In genomic region chr12:69604275-69604674, GRCh38 we compare ENCODE assay signal across 19 cellular contexts. TPM values are rescaled to one million over a fixed set of nuclear protein-coding genes. Genes with fewer than 3 reads are reported as not detected.
"Had no signal": no experiment of that assay in that cellular context is flagged by ENCODE, and none has a peak within 500 bp of the region (broad histone marks: within the 10 kb centered on the region; RNA-seq: fewer than 3 reads in every experiment).

No MANE protein-coding gene starts in this region.

RNA-seq across cellular contexts. Expression of gene LRRC10, which starts 6.4 kb away (rescaled TPM):
- total RNA-seq: activated naive CD4-positive, alpha-beta T cell treated with anti-CD3 and anti-CD28 coated beads for 36 hours; activated naive CD4-positive, alpha-beta T cell treated with anti-CD3 and anti-CD28 coated beads, Interleukin-2, amount 50 U/mL, for 72 hours; activated naive CD8-positive, alpha-beta T cell treated with anti-CD3 and anti-CD28 coated beads for 36 hours; activated naive CD8-positive, alpha-beta T cell treated with anti-CD3 and anti-CD28 coated beads, Interleukin-2, amount 10 ng/mL, durations not matched to agents 7 days and 5 days; activated T-cell treated with anti-CD3 and anti-CD28 coated beads, Interleukin-2, amount 50 U/mL, for 4 hours; activated T-cell treated with anti-CD3 and anti-CD28 coated beads, Interleukin-2, amount 50 U/mL, for 72 hours; activated T-helper 1 cell treated with anti-CD3 and anti-CD28 coated beads, Interleukin-12 subunit alpha, Interleukin-12 subunit beta, Interleukin-2, Interleukin-4 antibody, amounts not matched to agents 30 ng/mL and 10 ng/mL and 1 ng/mL, durations not matched to agents 14 hours and 24 hours and 36 hours; activated T-helper 17 cell treated with anti-CD3 and anti-CD28 coated beads, Interleukin-2, amount 50 U/mL, for 72 hours; activated T-helper 2 cell treated with anti-CD3 and anti-CD28 coated beads, Interferon-gamma antibody, Interleukin-2, Interleukin-4, amounts not matched to agents 10 μg/mL and 5 μg/mL and 100 μg/mL, durations not matched to agents 14 hours and 24 hours and 36 hours; adrenal gland; aorta; ascending aorta; astrocyte; body of pancreas; breast epithelium; bronchial epithelial cell; cerebellum; chondrocyte had no signal
- polyA plus RNA-seq: adipose tissue, adrenal gland had no signal
